ENCODE assay signal across 20 cellular contexts in genomic region chr12:30859226-30859625, GRCh38.
"Had no signal": no experiment of that assay in that cellular context is flagged by ENCODE, and none has a peak within 500 bp of the region (broad histone marks: within the 10 kb centered on the region; RNA-seq: fewer than 3 reads in every experiment).

No MANE protein-coding gene starts in this region.

- H3K27me3 ChIP-seq: esophagus squamous epithelium, pancreas, right lobe of liver, testis, tibial artery had no signal

- H3K36me3 ChIP-seq: esophagus squamous epithelium, pancreas, right lobe of liver, tibial artery had no signal

- DNase-seq: cortex of kidney; effector memory CD8-positive, alpha-beta T cell; erythroblast; esophagus squamous epithelium; foreskin melanocyte; kidney; mesenchymal stem cell; naive thymus-derived CD4-positive, alpha-beta T cell; occipital lobe; pancreas; retina; right lobe of liver; small intestine; stimulated activated CD4-positive, alpha-beta T cell treated with anti-CD3 and anti-CD28 coated beads, Interleukin-15, amount 100 ng/mL, for 24 hours; stimulated activated CD4-positive, alpha-beta T cell treated with anti-CD3 and anti-CD28 coated beads, Interleukin-2, amount 100 ng/mL, for 48 hours; stimulated activated naive CD4-positive, alpha-beta T cell; substantia nigra; testis; tibial artery had no signal

- H3K4me1 ChIP-seq: esophagus squamous epithelium, pancreas, right lobe of liver, testis, tibial artery had no signal

- H3K9me3 ChIP-seq: esophagus squamous epithelium, pancreas, right lobe of liver, testis, tibial artery had no signal

- H3K27ac ChIP-seq: esophagus squamous epithelium, pancreas, right lobe of liver, testis, tibial artery had no signal

- H3K4me3 ChIP-seq: esophagus squamous epithelium, pancreas, right lobe of liver, testis, tibial artery had no signal

- ATAC-seq: effector memory CD8-positive, alpha-beta T cell; left lobe of liver; naive thymus-derived CD4-positive, alpha-beta T cell; pancreas; right lobe of liver had no signal
